ENCODE assay signal across 21 cellular contexts in the genomic region with DNA sequence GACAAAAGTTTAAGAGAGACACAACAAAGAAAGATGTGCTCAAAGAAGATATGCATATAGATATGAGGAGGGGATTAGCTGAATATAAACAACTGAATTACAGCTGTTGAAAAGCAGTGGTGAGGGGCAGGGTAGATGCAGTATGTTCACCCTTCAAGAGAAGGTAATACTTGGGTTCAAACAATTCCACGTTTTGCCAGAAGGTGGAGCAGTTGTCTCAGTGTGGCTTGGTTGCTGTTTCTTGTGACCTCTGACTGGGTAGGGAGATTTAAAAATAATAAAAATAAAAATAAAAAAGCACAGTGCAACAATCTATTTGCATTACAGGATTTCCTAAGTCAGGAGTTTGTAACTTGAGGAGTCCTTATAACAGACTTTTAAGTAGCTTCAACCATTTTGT. TPM values are rescaled to one million over a fixed set of nuclear protein-coding genes. Genes with fewer than 3 reads are reported as not detected.
DNase-seq lines count a peak whose midpoint lies in the region; ATAC-seq and TF ChIP-seq lines count a peak whose summit lies in the region.
"Had no signal": no experiment of that assay in that cellular context is flagged by ENCODE, and none has a peak within 500 bp of the region (broad histone marks: within the 10 kb centered on the region; RNA-seq: fewer than 3 reads in every experiment).

No MANE protein-coding gene starts in this region.

- H3K9me3 Mint-ChIP-seq in glutamatergic neuron (ENCODE audit: unreplicated experiment) = no peaks in the 10 kb centered on the region
- peaks cover 5 to 6% of the 10 kb centered on the region in 2 donors for H3K9me3 Mint-ChIP-seq in stimulated activated naive B cell treated with anti-CD40 and anti-IgM and Interleukin-4, amounts not matched to agents 10 μg/mL and 1 μg/mL and 100 μg/mL, for 72 hours

- in situ Hi-C loops in Panc1 (cut with HindIII; ENCODE audit: low pct_unique_long_range_greater_than_20kb, low sequenced_read_pairs) = no loop called here

- H3K4me1 Mint-ChIP-seq in glutamatergic neuron (ENCODE audit: low read depth, unreplicated experiment) = peaks cover 11% of the 10 kb centered on the region
- H3K4me1 Mint-ChIP-seq in stimulated activated naive B cell treated with anti-CD40 and anti-IgM and Interleukin-4, amounts not matched to agents 10 μg/mL and 1 μg/mL and 100 μg/mL, for 72 hours = no peaks in the 10 kb centered on the region
- H3K4me1 Mint-ChIP-seq: activated CD8-positive, alpha-beta memory T cell treated with anti-CD3 and anti-CD28 coated beads, Interleukin-2, amount 10 ng/mL, durations not matched to agents 7 days and 5 days; T-helper 17 cell had no signal

- H3K4me1 ChIP-seq in Panc1 (ENCODE audit: control insufficient read depth, insufficient read depth, low read length) = no peaks in the 10 kb centered on the region
- H3K4me1 ChIP-seq: colonic mucosa had no signal

- no peak overlapping the region for H3K27ac ChIP-seq in AG04450 (ENCODE audit: low read depth, low read length)
- no peak overlapping the region for H3K27ac ChIP-seq in Panc1 (ENCODE audit: low read length)
- H3K27ac ChIP-seq: colonic mucosa, epithelial cell of prostate had no signal

- no TSS peak for BruUV-seq in Panc1 (replicated peaks; lab: Mats Ljungman, UMichigan)

- POLR2A ChIA-PET in AG04450 (lab: Yijun Ruan, JAX) = no interaction called here
- POLR2A ChIA-PET in Panc1 (lab: Charles Lee) = no interaction called here

- H3K4me3 Mint-ChIP-seq in glutamatergic neuron (ENCODE audit: unreplicated experiment) = no peak overlapping the region
- H3K4me3 Mint-ChIP-seq in stimulated activated naive B cell treated with anti-CD40 and anti-IgM and Interleukin-4, amounts not matched to agents 10 μg/mL and 1 μg/mL and 100 μg/mL, for 72 hours = no peak overlapping the region
- H3K4me3 Mint-ChIP-seq: activated CD8-positive, alpha-beta memory T cell treated with anti-CD3 and anti-CD28 coated beads, Interleukin-2, amount 10 ng/mL, durations not matched to agents 7 days and 5 days; T-helper 17 cell had no signal

- no peak for DNase-seq in AG04450 (ENCODE audit: low read depth, low spot score)
- no peak for DNase-seq in Panc1 (ENCODE audit: low read depth, low spot score)
- no peak for DNase-seq in glutamatergic neuron
- no peak for DNase-seq in activated CD4-positive, CD25-positive, alpha-beta regulatory T cell treated with anti-CD3 and anti-CD28 coated beads, Interleukin-2, amount 50 U/mL, for 72 hours
- DNase-seq in stimulated activated naive B cell treated with anti-CD40 and anti-IgM and Interleukin-4, amounts not matched to agents 10 μg/mL and 1 μg/mL and 100 μg/mL, for 72 hours = no peak
- DNase-seq in stimulated activated CD4-positive, alpha-beta T cell treated with anti-CD3 and anti-CD28 coated beads, Interleukin-4, amount 100 ng/mL, for 1 hour = no peak
- DNase-seq: activated CD8-positive, alpha-beta memory T cell treated with anti-CD3 and anti-CD28 coated beads, Interleukin-2, amount 10 ng/mL, durations not matched to agents 7 days and 5 days; activated gamma-delta T cell; aorta; colonic mucosa; DMS153; islet precursor cell; NCI-H1105; NCI-H526 treated with DMSO at 0.1 percent for 48 hours; right cardiac atrium; stimulated activated CD4-positive, alpha-beta T cell treated with anti-CD3 and anti-CD28 coated beads, Interleukin-1b, Interleukin-23, amount 100 ng/mL, for 48 hours; T-helper 17 cell had no signal

- no peak overlapping the region for H3K27ac Mint-ChIP-seq in glutamatergic neuron (ENCODE audit: unreplicated experiment)
- no peak overlapping the region for H3K27ac Mint-ChIP-seq in stimulated activated naive B cell treated with anti-CD40 and anti-IgM and Interleukin-4, amounts not matched to agents 10 μg/mL and 1 μg/mL and 100 μg/mL, for 72 hours
- H3K27ac Mint-ChIP-seq: activated CD8-positive, alpha-beta memory T cell treated with anti-CD3 and anti-CD28 coated beads, Interleukin-2, amount 10 ng/mL, durations not matched to agents 7 days and 5 days; T-helper 17 cell had no signal

- H3K4me3 ChIP-seq in AG04450 (ENCODE audit: low read depth, low read length) (no peak overlapping the region), Panc1 (ENCODE audit: low read depth in 2 of 2, low read length in 2 of 2) (no peak overlapping the region)
- H3K4me3 ChIP-seq: colonic mucosa had no signal

- no peaks in the 10 kb centered on the region for H3K27me3 Mint-ChIP-seq in glutamatergic neuron (ENCODE audit: unreplicated experiment)
- H3K27me3 Mint-ChIP-seq in stimulated activated naive B cell treated with anti-CD40 and anti-IgM and Interleukin-4, amounts not matched to agents 10 μg/mL and 1 μg/mL and 100 μg/mL, for 72 hours = peaks cover 8 to 21% of the 10 kb centered on the region in 2 donors
- H3K27me3 Mint-ChIP-seq: T-helper 17 cell had no signal

- H3K36me3 Mint-ChIP-seq in glutamatergic neuron (ENCODE audit: unreplicated experiment) = peaks cover 6% of the 10 kb centered on the region
- H3K36me3 Mint-ChIP-seq in stimulated activated naive B cell treated with anti-CD40 and anti-IgM and Interleukin-4, amounts not matched to agents 10 μg/mL and 1 μg/mL and 100 μg/mL, for 72 hours = peaks cover 3 to 6% of the 10 kb centered on the region in 2 donors
- H3K36me3 Mint-ChIP-seq: activated CD8-positive, alpha-beta memory T cell treated with anti-CD3 and anti-CD28 coated beads, Interleukin-2, amount 10 ng/mL, durations not matched to agents 7 days and 5 days had no signal

- intact Hi-C loops in Panc1 (cut with micrococcal nuclease; ENCODE audit: unreplicated experiment) = no loop called here

- H3K36me3 ChIP-seq in Panc1 (ENCODE audit: control insufficient read depth, insufficient read depth, low read length) = no peaks in the 10 kb centered on the region
- H3K36me3 ChIP-seq: colonic mucosa had no signal

- H3K27me3 ChIP-seq in AG04450 (ENCODE audit: control insufficient read depth, insufficient read depth, low read length) (no peaks in the 10 kb centered on the region), Panc1 (ENCODE audit: control insufficient read depth, insufficient read depth, low read length) (no peaks in the 10 kb centered on the region)
- H3K27me3 ChIP-seq: colonic mucosa had no signal

- TF ChIP-seq CTCF in AG04450 (IDR thresholded peaks at IDR 0.05; ENCODE audit: low read depth, low read length) = 0 out of 2 replicates have a peak, but pooled peaks have one; percentile 19
- peak; percentile 27 for TF ChIP-seq CTCF in GM12873 (IDR thresholded peaks at IDR 0.05; ENCODE audit: insufficient read depth, low read depth, low read length, missing control alignments)
- TF ChIP-seq CTCF in Panc1 (IDR thresholded peaks at IDR 0.05) = peak; percentile 24; the same call in 1 of the 2 replicates
- peak; percentile 63 for TF ChIP-seq CTCF in glutamatergic neuron (IDR thresholded peaks at IDR 0.05; ENCODE audit: partially characterized antibody, unreplicated experiment)

- ATAC-seq in Panc1 (no peak), GM21390 (IDR thresholded peaks at IDR 0.05; ENCODE audit: unreplicated experiment) (no peak)
- no peak for ATAC-seq in stimulated activated naive B cell treated with anti-CD40 and anti-IgM and Interleukin-4, amounts not matched to agents 10 μg/mL and 1 μg/mL and 100 μg/mL, for 72 hours (replicated peaks)
- ATAC-seq: activated CD8-positive, alpha-beta memory T cell treated with anti-CD3 and anti-CD28 coated beads, Interleukin-2, amount 10 ng/mL, durations not matched to agents 7 days and 5 days; right cardiac atrium; T-helper 17 cell had no signal

- no peaks in the 10 kb centered on the region for H3K9me3 ChIP-seq in AG04450 (ENCODE audit: control insufficient read depth, insufficient read depth, low read length)
- H3K9me3 ChIP-seq in Panc1 (ENCODE audit: control insufficient read depth, insufficient read depth, low read depth, low read length) = no peaks in the 10 kb centered on the region
- H3K9me3 ChIP-seq: colonic mucosa had no signal

- CTCF ChIA-PET in AG04450 (lab: Charles Lee) (interaction anchor here (1.1 kb wide), 1 partner anchor 19 kb away, joined by 3 read pairs; no protein-coding TSS in a partner anchor), Panc1 (lab: Charles Lee) (no interaction called here)

RNA-seq across cellular contexts. Expression of a gene that starts 23.3 kb away (rescaled TPM):
- polyA plus RNA-seq in AG04450 (2011; rRNA removed) = not detected in 2 replicates
- polyA minus RNA-seq in AG04450 (2011; rRNA and poly(A)+ RNA removed) = not detected in 2 replicates
- not detected for total RNA-seq in Panc1 (2021; ENCODE audit: unreplicated experiment)
- polyA plus RNA-seq in Panc1 (2012; ENCODE audit: insufficient read length) = not detected
- 101 TPM for total RNA-seq in glutamatergic neuron (ENCODE audit: unreplicated experiment)
- total RNA-seq: activated CD8-positive, alpha-beta memory T cell treated with anti-CD3 and anti-CD28 coated beads, Interleukin-2, amount 10 ng/mL, durations not matched to agents 7 days and 5 days; aorta; T-helper 17 cell; temporal lobe had no signal
- polyA plus RNA-seq: aorta had no signal

Comparison
In these comparisons a context has a peak if more than half of its experiments do, and no peak if none do; other contexts are left out.
1. RNA of a gene that starts 23.3 kb away (total RNA-seq): 101 TPM in glutamatergic neuron (single experiment); not detected in Panc1 (single experiment); every median in the first group is over 100 times any median in the second.
2. Peak in every context shown above with its lines, with median percentiles within 50 percentile points of each other: CTCF ChIP-seq.